ENCODE assay signal across 24 cellular contexts in the genomic region with DNA sequence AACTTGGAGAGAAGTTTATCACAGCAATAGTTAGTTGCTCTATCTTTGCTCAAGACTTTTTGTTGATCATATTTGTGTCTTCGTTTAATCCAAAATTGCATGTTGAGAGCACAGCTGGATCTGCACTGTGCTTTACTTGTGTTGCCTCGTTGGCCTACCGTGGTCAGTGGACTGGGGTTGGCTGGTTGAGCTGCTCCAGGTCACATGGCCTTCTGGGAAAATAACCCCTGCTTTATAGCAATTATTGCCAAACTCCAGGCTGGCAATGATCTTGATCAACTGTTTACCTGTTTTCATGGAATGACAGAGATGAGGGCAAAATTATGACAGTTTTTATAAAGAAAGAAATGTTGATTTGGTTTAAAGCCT. TPM values are rescaled to one million over a fixed set of nuclear protein-coding genes. Genes with fewer than 3 reads are reported as not detected.
"Had no signal": no experiment of that assay in that cellular context is flagged by ENCODE, and none has a peak within 500 bp of the region (broad histone marks: within the 10 kb centered on the region; RNA-seq: fewer than 3 reads in every experiment).

No MANE protein-coding gene starts in this region.

- ATAC-seq: activated T-cell treated with anti-CD3 and anti-CD28 coated beads, Interleukin-2, amount 50 U/mL, for 72 hours; stimulated activated effector memory CD8-positive, alpha-beta T cell treated with anti-CD3 and anti-CD28 coated beads, Interleukin-12 subunit alpha, Interleukin-12 subunit beta, amount 100 ng/mL, for 72 hours; stimulated activated naive CD8-positive, alpha-beta T cell treated with anti-CD3 and anti-CD28 coated beads, Interleukin-15, amount 100 ng/mL, for 72 hours; T-helper 17 cell had no signal

- H3K4me3 ChIP-seq: cardiac muscle cell, heart left ventricle, skin epidermis, tibial artery had no signal

- H3K27me3 ChIP-seq: cardiac muscle cell, heart left ventricle, tibial artery had no signal

- H3K9me3 ChIP-seq: heart left ventricle, tibial artery had no signal

- H3K36me3 ChIP-seq: cardiac muscle cell, heart left ventricle, tibial artery had no signal

- DNase-seq: activated CD4-positive, alpha-beta memory T cell treated with anti-CD3 and anti-CD28 coated beads for 36 hours; activated CD4-positive, alpha-beta T cell treated with anti-CD3 and anti-CD28 coated beads for 4 hours; activated CD4-positive, CD25-positive, alpha-beta regulatory T cell; activated effector memory CD4-positive, alpha-beta T cell treated with Interleukin-2 at 50 U/mL for 16 hours; activated naive CD4-positive, alpha-beta T cell treated with anti-CD3 and anti-CD28 coated beads for 36 hours; activated naive CD8-positive, alpha-beta T cell treated with anti-CD3 and anti-CD28 coated beads, Interleukin-2, amount 10 ng/mL, durations not matched to agents 7 days and 5 days; activated T-cell treated with anti-CD3 and anti-CD28 coated beads, Interleukin-2, amount 50 U/mL, for 72 hours; amniotic stem cell; effector CD4-positive, alpha-beta T cell; naive B cell; stimulated activated CD4-positive, alpha-beta T cell treated with anti-CD3 and anti-CD28 coated beads, Interleukin-2, amount 100 ng/mL, for 24 hours; stimulated activated naive CD8-positive, alpha-beta T cell treated with anti-CD3 and anti-CD28 coated beads, Interleukin-15, amount 100 ng/mL, for 72 hours; T-helper 17 cell; tibial artery had no signal

- H3K27ac ChIP-seq: cardiac muscle cell, skin epidermis, tibial artery had no signal

- H3K4me1 ChIP-seq: tibial artery had no signal

RNA-seq across cellular contexts. Expression of gene PLET1, which starts 5.7 kb away (rescaled TPM):
- total RNA-seq: activated CD4-positive, alpha-beta memory T cell treated with anti-CD3 and anti-CD28 coated beads for 36 hours; activated naive CD4-positive, alpha-beta T cell treated with anti-CD3 and anti-CD28 coated beads for 36 hours; activated naive CD8-positive, alpha-beta T cell treated with anti-CD3 and anti-CD28 coated beads, Interleukin-2, amount 10 ng/mL, durations not matched to agents 7 days and 5 days; activated T-cell treated with anti-CD3 and anti-CD28 coated beads, Interleukin-2, amount 50 U/mL, for 72 hours; cardiac muscle cell; chondrocyte; epithelial cell of proximal tubule; fibroblast of villous mesenchyme; heart left ventricle; mammary epithelial cell; osteocyte; progenitor cell of endocrine pancreas; T-helper 17 cell had no signal
